In genomic region chr4:27514711-27515110, GRCh38 we compare ENCODE assay signal across 19 cellular contexts.
"Had no signal": no experiment of that assay in that cellular context is flagged by ENCODE, and none has a peak within 500 bp of the region (broad histone marks: within the 10 kb centered on the region; RNA-seq: fewer than 3 reads in every experiment).

No MANE protein-coding gene starts in this region.

- H3K27ac Mint-ChIP-seq: effector memory CD8-positive, alpha-beta T cell; immature natural killer cell; memory B cell; naive B cell; nephron had no signal

- FAIRE-seq: keratinocyte had no signal

- H3K36me3 ChIP-seq: esophagus muscularis mucosa, left ventricle myocardium inferior, lower lobe of right lung, neutrophil, sigmoid colon had no signal

- ATAC-seq: effector memory CD8-positive, alpha-beta T cell; left cardiac atrium; lower lobe of right lung had no signal

- H3K9me3 ChIP-seq: esophagus muscularis mucosa, left ventricle myocardium inferior, lower lobe of right lung, neutrophil, sigmoid colon had no signal

- H3K27me3 ChIP-seq: esophagus muscularis mucosa, neutrophil, sigmoid colon had no signal

- H3K9me3 Mint-ChIP-seq: nephron had no signal

- H3K36me3 Mint-ChIP-seq: immature natural killer cell, memory B cell, naive B cell had no signal

- H3K4me1 ChIP-seq: esophagus muscularis mucosa, left ventricle myocardium inferior, lower lobe of right lung, sigmoid colon had no signal

- H3K27ac ChIP-seq: epithelial cell of prostate, esophagus muscularis mucosa, left ventricle myocardium inferior, lower lobe of right lung, neutrophil, sigmoid colon, skin epidermis had no signal

- DNase-seq: effector memory CD8-positive, alpha-beta T cell; foreskin fibroblast; immature natural killer cell; left cardiac atrium; left ventricle myocardium inferior; lower lobe of right lung; naive B cell; posterior cingulate gyrus; sigmoid colon; stimulated activated CD4-positive, alpha-beta T cell treated with anti-CD3 and anti-CD28 coated beads, Interleukin-12 subunit alpha, Interleukin-12 subunit beta, amount 100 ng/mL, for 4 hours; stimulated activated naive CD4-positive, alpha-beta T cell treated with Interleukin-2 at 50 U/mL for 16 hours; trophoblast cell had no signal

- H3K4me3 ChIP-seq: esophagus muscularis mucosa, left ventricle myocardium inferior, lower lobe of right lung, sigmoid colon, skin epidermis had no signal

- H3K4me1 Mint-ChIP-seq: immature natural killer cell, memory B cell, naive B cell, nephron had no signal

- H3K4me3 Mint-ChIP-seq: effector memory CD8-positive, alpha-beta T cell; immature natural killer cell; memory B cell; naive B cell; nephron had no signal

- H3K27me3 Mint-ChIP-seq: effector memory CD8-positive, alpha-beta T cell; memory B cell; naive B cell had no signal
